8 cellular contexts compared by ENCODE assay signal in genomic region chr1:9233241-9233941, GRCh38. TPM values are rescaled to one million over a fixed set of nuclear protein-coding genes. Genes with fewer than 3 reads are reported as not detected.
DNase-seq lines count a peak whose midpoint lies in the region; ATAC-seq and TF ChIP-seq lines count a peak whose summit lies in the region.

No MANE protein-coding gene starts in this region.

- peak overlapping the region; percentile 93 to 97 for H3K27ac ChIP-seq in ascending aorta
- H3K27ac ChIP-seq in layer of hippocampus (ENCODE audit: low read depth, low read length) = peak overlapping the region; percentile 52
- peak overlapping the region; percentile 94 for H3K27ac ChIP-seq in skeletal muscle tissue (ENCODE audit: low read depth, low read length)

- intact Hi-C loops in ascending aorta (cut with DNase I) = loop anchor here (2.0 to 5.0 kb wide), 3 partner anchors 51 to 143 kb away; partner anchors contain the start of gene GPR157

- peak overlapping the region; percentile 33 to 86 (median 64) for H3K9ac ChIP-seq in skeletal muscle tissue (ENCODE audit: low read depth in 1 of 3, low read length in 3 of 3)

- H3K4me1 ChIP-seq in ascending aorta (peaks cover 0 to 37% of the 10 kb centered on the region in 2 donors), skeletal muscle tissue (ENCODE audit: control insufficient read depth in 3 of 3, insufficient read depth in 3 of 3, low read length in 3 of 3) (peaks cover 32 to 54% (median 48%) of the 10 kb centered on the region in 3 donors)

- H3K9me3 ChIP-seq in ascending aorta = no peaks in the 10 kb centered on the region
- H3K9me3 ChIP-seq in skeletal muscle tissue (ENCODE audit: control insufficient read depth in 3 of 3, low read length in 3 of 3) = no peaks in the 10 kb centered on the region

- peak; percentile 78 for DNase-seq in HCEC 1CT
- DNase-seq in ascending aorta (ENCODE audit: low spot score in 2 of 2) = peak; percentile 67 to 97
- DNase-seq in GDM1 (lab: John Stamatoyannopoulos, UW) = no peak

- no peak for ATAC-seq in GM18909 (IDR thresholded peaks at IDR 0.05; ENCODE audit: poor library complexity, unreplicated experiment)
- no peak for ATAC-seq in HG03159 (IDR thresholded peaks at IDR 0.05; ENCODE audit: unreplicated experiment)
- no peak for ATAC-seq in HG03439 (IDR thresholded peaks at IDR 0.05; ENCODE audit: unreplicated experiment)

- H3K4me3 ChIP-seq in ascending aorta = no peak overlapping the region
- peak overlapping the region in 2 of 3 donors; percentile 22 to 36 for H3K4me3 ChIP-seq in skeletal muscle tissue (ENCODE audit: low read length in 3 of 3)

- H3K36me3 ChIP-seq in ascending aorta = no peaks in the 10 kb centered on the region
- peaks cover 0 to 3% (median 0%) of the 10 kb centered on the region in 3 donors for H3K36me3 ChIP-seq in skeletal muscle tissue (ENCODE audit: control insufficient read depth in 3 of 3, insufficient read depth in 3 of 3, low read length in 3 of 3)

- TF ChIP-seq CTCF in ascending aorta (IDR thresholded peaks at IDR 0.05) = peak in 1 of 3 experiments; percentile 24

- H3K27me3 ChIP-seq in ascending aorta (no peaks in the 10 kb centered on the region), layer of hippocampus (ENCODE audit: control insufficient read depth, insufficient read depth, low read length) (no peaks in the 10 kb centered on the region), skeletal muscle tissue (ENCODE audit: control insufficient read depth in 3 of 3, insufficient read depth in 3 of 3, low read length in 3 of 3) (no peaks in the 10 kb centered on the region)

RNA-seq across cellular contexts. Expression of gene H6PD, which starts 1.2 kb away (rescaled TPM):
- total RNA-seq in ascending aorta (56.8 TPM), skeletal muscle tissue (24.5 TPM)

RNA-seq across cellular contexts. Expression of gene SPSB1, which starts 59.3 kb away (rescaled TPM):
- total RNA-seq in ascending aorta (64.9 TPM), skeletal muscle tissue (6.3 TPM)

Comparison
In these comparisons a context has a peak if more than half of its experiments do, and no peak if none do; other contexts are left out.
1. H3K4me3 ChIP-seq: peak in skeletal muscle tissue (2 of 3); none in ascending aorta (0 of 2).
2. Peak in every context shown above with its lines, with median percentiles within 50 percentile points of each other: H3K27ac ChIP-seq.